ENCODE assay signal across 20 cellular contexts in genomic region chr7:159211540-159212182, GRCh38.
DNase-seq lines count a peak whose midpoint lies in the region; ATAC-seq and TF ChIP-seq lines count a peak whose summit lies in the region.
"Had no signal": no experiment of that assay in that cellular context is flagged by ENCODE, and none has a peak within 500 bp of the region (broad histone marks: within the 10 kb centered on the region; RNA-seq: fewer than 3 reads in every experiment).

No MANE protein-coding gene starts in this region.

- H3K27ac ChIP-seq in heart right ventricle (peak overlapping the region in 1 of 10 donors; percentile 10), aorta (ENCODE audit: low read depth in 1 of 2, low read length in 2 of 2) (peak overlapping the region; percentile 36 to 39)
- H3K27ac ChIP-seq: breast epithelium, esophagus squamous epithelium, RWPE1, thyroid gland had no signal

- H3K9me3 ChIP-seq in heart right ventricle (no peaks in the 10 kb centered on the region), aorta (ENCODE audit: control insufficient read depth, low read length) (no peaks in the 10 kb centered on the region)
- H3K9me3 ChIP-seq: breast epithelium, esophagus squamous epithelium, thyroid gland had no signal

- DNase-seq in Right ventricle myocardium inferior (ENCODE audit: missing footprints) (no peak), cardiac septum (ENCODE audit: low spot score) (no peak), heart right ventricle (no peak), occipital lobe (lab: John Stamatoyannopoulos, UW) (peak; percentile 42), aorta (no peak), kidney tubule cell (ENCODE audit: low spot score) (no peak)
- DNase-seq in activated CD8-positive, alpha-beta memory T cell treated with anti-CD3 and anti-CD28 coated beads for 24 hours: no peak
- DNase-seq: activated CD4-positive, alpha-beta memory T cell treated with anti-CD3 and anti-CD28 coated beads, Interleukin-2, amount 10 ng/mL, durations not matched to agents 7 days and 5 days; activated T-cell treated with anti-CD3 and anti-CD28 coated beads, Interleukin-2, amount 50 U/mL, for 48 hours; DMS153; esophagus squamous epithelium; GOT3; NCI-H2029 treated with DMSO at 0.1 percent for 48 hours; T-helper 1 cell; thyroid gland had no signal

- H3K27me3 ChIP-seq in heart right ventricle (peaks cover 0 to 13% (median 0%) of the 10 kb centered on the region in 7 donors), aorta (ENCODE audit: control insufficient read depth in 1 of 2, insufficient read depth in 2 of 2, low read length in 1 of 2) (no peaks in the 10 kb centered on the region)
- H3K27me3 ChIP-seq: breast epithelium, esophagus squamous epithelium, thyroid gland had no signal

- H3K36me3 ChIP-seq in heart right ventricle: no peaks in the 10 kb centered on the region
- no peaks in the 10 kb centered on the region for H3K36me3 ChIP-seq in aorta (ENCODE audit: control insufficient read depth in 1 of 2, insufficient read depth in 2 of 2, low read length in 1 of 2)
- H3K36me3 ChIP-seq: breast epithelium, esophagus squamous epithelium, thyroid gland had no signal

- peak; percentile 87 for ATAC-seq in Right ventricle myocardium inferior
- peak; percentile 56 to 79 (median 70) for ATAC-seq in heart right ventricle
- peak; percentile 80 for ATAC-seq in aorta (ENCODE audit: low FRiP score)
- ATAC-seq in GM19452 (IDR thresholded peaks at IDR 0.05; ENCODE audit: unreplicated experiment): no peak
- ATAC-seq: activated naive CD4-positive, alpha-beta T cell treated with anti-CD3 and anti-CD28 coated beads, Interleukin-2, amount 50 U/mL, for 72 hours; natural killer cell treated with Interleukin-12 subunit alpha and Interleukin-12 subunit beta and Interleukin-15 and Interleukin-18, amount 100 ng/mL, for 72 hours had no signal

- no peak for TF ChIP-seq CTCF in heart right ventricle (IDR thresholded peaks at IDR 0.05)

- no peak overlapping the region for H3K4me3 ChIP-seq in heart right ventricle
- H3K4me3 ChIP-seq in aorta (ENCODE audit: low read length in 2 of 2): no peak overlapping the region
- H3K4me3 ChIP-seq: breast epithelium, esophagus squamous epithelium, thyroid gland had no signal

- H3K4me1 ChIP-seq in heart right ventricle: peaks cover 0 to 22% (median 5%) of the 10 kb centered on the region in 9 donors
- H3K4me1 ChIP-seq in aorta (ENCODE audit: control insufficient read depth in 1 of 2, insufficient read depth in 2 of 2, low read length in 2 of 2): no peaks in the 10 kb centered on the region
- H3K4me1 ChIP-seq: breast epithelium, thyroid gland had no signal

- intact Hi-C loops in Right ventricle myocardium inferior (cut with DNase I): no loop called here
- intact Hi-C loops in cardiac septum (cut with DNase I): no loop called here
- intact Hi-C loops in heart right ventricle (cut with DNase I): no loop called here
- intact Hi-C loops in aorta (cut with DNase I): no loop called here

- 48 to 50% methylated on average over 19 of the region's 19 CpGs for WGBS in heart right ventricle, 2 donors
- WGBS in aorta, 2 donors: 3 to 5% methylated on average over 19 of the region's 19 CpGs
